ENCODE assay signal across 1 cellular context in the genomic region with DNA sequence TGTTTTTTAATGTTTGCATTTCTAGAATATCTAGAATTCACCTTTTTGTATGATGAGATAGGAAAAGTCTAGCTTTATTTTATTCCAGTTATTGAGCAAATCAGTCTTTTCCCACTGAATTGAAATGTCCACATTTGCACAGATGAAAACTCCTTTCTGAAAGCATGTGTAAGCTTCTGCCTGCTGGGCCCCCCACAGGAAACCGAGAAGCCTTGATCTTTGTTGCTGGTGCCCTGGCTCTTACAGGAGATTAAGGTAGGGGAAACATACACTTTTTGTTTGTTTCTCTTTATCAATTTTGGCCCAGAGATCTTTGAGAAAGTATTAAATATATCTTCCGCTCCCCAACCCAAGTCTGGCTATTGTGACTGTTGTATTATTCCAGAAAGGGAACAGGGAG.
TF ChIP-seq lines count a peak whose summit lies in the region.

No MANE protein-coding gene starts in this region.

TF ChIP-seq in K562, 482 proteins besides CTCF, POLR2A, EP300 and RAD21 (continued from another document):
- TF ChIP-seq FOXA1 (IDR thresholded peaks at IDR 0.05; ENCODE audit: borderline replicate concordance) (0 out of 2 replicates have a peak, but pooled peaks have one; percentile 12), DDX20 (tag; IDR thresholded peaks at IDR 0.05; ENCODE audit: low read depth) (0 out of 2 replicates have a peak, but pooled peaks have one; percentile 40), ZNF184 (CRISPR knock-in tag; IDR thresholded peaks at IDR 0.05) (0 out of 2 replicates have a peak, but pooled peaks have one; percentile 20), TAF7 (tag; IDR thresholded peaks at IDR 0.05) (no peak), CREB3 (tag; conservative IDR thresholded peaks at IDR 0.05; ENCODE audit: low read depth) (no peak)
- TF ChIP-seq, protein P1, sequence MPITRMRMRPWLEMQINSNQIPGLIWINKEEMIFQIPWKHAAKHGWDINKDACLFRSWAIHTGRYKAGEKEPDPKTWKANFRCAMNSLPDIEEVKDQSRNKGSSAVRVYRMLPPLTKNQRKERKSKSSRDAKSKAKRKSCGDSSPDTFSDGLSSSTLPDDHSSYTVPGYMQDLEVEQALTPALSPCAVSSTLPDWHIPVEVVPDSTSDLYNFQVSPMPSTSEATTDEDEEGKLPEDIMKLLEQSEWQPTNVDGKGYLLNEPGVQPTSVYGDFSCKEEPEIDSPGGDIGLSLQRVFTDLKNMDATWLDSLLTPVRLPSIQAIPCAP (CRISPR knock-in tag; IDR thresholded peaks at IDR 0.05; ENCODE audit: borderline replicate concordance): no peak
